20 cellular contexts compared by ENCODE assay signal in genomic region chr5:68839019-68839552, GRCh38.
DNase-seq lines count a peak whose midpoint lies in the region; ATAC-seq and TF ChIP-seq lines count a peak whose summit lies in the region.
"Had no signal": no experiment of that assay in that cellular context is flagged by ENCODE, and none has a peak within 500 bp of the region (broad histone marks: within the 10 kb centered on the region; RNA-seq: fewer than 3 reads in every experiment).

No MANE protein-coding gene starts in this region.

- peaks cover 8% of the 10 kb centered on the region for H3K4me1 ChIP-seq in GM23338 (ENCODE audit: insufficient read depth)
- H3K4me1 ChIP-seq in endodermal cell (ENCODE audit: control insufficient read depth, insufficient read depth, low read length), result no peaks in the 10 kb centered on the region
- H3K4me1 ChIP-seq: upper lobe of right lung had no signal

- no peaks in the 10 kb centered on the region; the same call in 1 of the 2 replicates for H3K9me2 ChIP-seq in GM23338 (ENCODE audit: insufficient read depth)

- H3K27me3 ChIP-seq in GM23338 (ENCODE audit: insufficient read depth) (no peaks in the 10 kb centered on the region), endodermal cell (ENCODE audit: control insufficient read depth, insufficient read depth, low read length, poor library complexity, severe bottlenecking) (no peaks in the 10 kb centered on the region)
- H3K27me3 ChIP-seq: upper lobe of right lung had no signal

- H3K4me2 ChIP-seq in GM23338, result no peak overlapping the region
- H3K4me2 ChIP-seq: PC-9 had no signal

- H3K4me3 ChIP-seq in AG09309 (ENCODE audit: control insufficient read depth, low read depth, low read length), result no peak overlapping the region
- no peak overlapping the region for H3K4me3 ChIP-seq in GM23338
- H3K4me3 ChIP-seq in epithelial cell of esophagus (ENCODE audit: low read length), result no peak overlapping the region
- no peak overlapping the region for H3K4me3 ChIP-seq in lower leg skin (ENCODE audit: low read depth, poor library complexity, severe bottlenecking)
- no peak overlapping the region for H3K4me3 ChIP-seq in endodermal cell (ENCODE audit: low read length)
- H3K4me3 ChIP-seq: coronary artery, PC-9, upper lobe of right lung had no signal

- H3K4me3 Mint-ChIP-seq in GM23338 (no peak overlapping the region), endodermal cell (no peak overlapping the region)
- H3K4me3 Mint-ChIP-seq: CD8-positive, alpha-beta T cell; neural crest cell had no signal

- DNase-seq in AG09309 (ENCODE audit: low read depth) (peak; percentile 94), GM23338 (ENCODE audit: low spot score) (no peak), epithelial cell of esophagus (ENCODE audit: low read depth) (peak; percentile 76), lower leg skin (ENCODE audit: low spot score in 2 of 2) (peak; percentile 71 to 91), GM10248 (ENCODE audit: extremely low spot score) (no peak), cortex of kidney (lab: John Stamatoyannopoulos, UW) (no peak), endodermal cell (no peak)
- DNase-seq: activated CD4-positive, alpha-beta T cell treated with anti-CD3 and anti-CD28 coated beads for 48 hours; activated CD8-positive, alpha-beta memory T cell treated with anti-CD3 and anti-CD28 coated beads, Interleukin-2, amount 50 U/mL, for 4 hours; activated gamma-delta T cell treated with Interleukin-2 at 50 U/mL for 16 hours; CD8-positive, alpha-beta T cell; hippocampal formation; kidney; PC-9; retina; stimulated activated naive CD4-positive, alpha-beta T cell treated with Interleukin-2 at 50 U/mL for 16 hours; upper lobe of right lung had no signal

- TF ChIP-seq CTCF in AG09309 (IDR thresholded peaks at IDR 0.05; ENCODE audit: control insufficient read depth, insufficient read depth, low read depth, low read length, missing control alignments) (no peak), GM23338 (conservative IDR thresholded peaks at IDR 0.05; ENCODE audit: low read depth in 2 of 2) (no peak), epithelial cell of esophagus (IDR thresholded peaks at IDR 0.05; ENCODE audit: insufficient read depth, low read depth, low read length, missing control alignments) (no peak), lower leg skin (IDR thresholded peaks at IDR 0.05) (no peak), GM10248 (IDR thresholded peaks at IDR 0.05; ENCODE audit: control extremely low read depth, extremely low read depth, low read depth, missing control alignments) (no peak), endodermal cell (conservative IDR thresholded peaks at IDR 0.05) (no peak)

- intact Hi-C loops in lower leg skin (cut with DNase I; ENCODE audit: low total_unique reads), result no loop called here

- H3K9ac ChIP-seq in endodermal cell (ENCODE audit: extremely low read depth, low read length, poor library complexity, severe bottlenecking), result no peak overlapping the region

- H3K27me3 Mint-ChIP-seq in GM23338 (ENCODE audit: insufficient read depth, low read depth, poor library complexity), result no peaks in the 10 kb centered on the region
- no peaks in the 10 kb centered on the region for H3K27me3 Mint-ChIP-seq in endodermal cell (ENCODE audit: insufficient read depth)

- no peaks in the 10 kb centered on the region for H3F3A ChIP-seq in GM23338 (replicated peaks; ENCODE audit: low read depth)

- POLR2A ChIA-PET in GM10248 (lab: Yijun Ruan, JAX), result no interaction called here

- H3K79me2 ChIP-seq in GM23338 (replicated peaks; ENCODE audit: insufficient read depth), result no peaks in the 10 kb centered on the region

- no peaks in the 10 kb centered on the region; the same call in 2 of the 3 replicates for H3K9me3 Mint-ChIP-seq in GM23338
- H3K9me3 Mint-ChIP-seq in endodermal cell, result no peaks in the 10 kb centered on the region
- H3K9me3 Mint-ChIP-seq: CD8-positive, alpha-beta T cell; neural crest cell had no signal

- H3K36me3 ChIP-seq in GM23338 (ENCODE audit: insufficient read depth), result no peaks in the 10 kb centered on the region
- no peaks in the 10 kb centered on the region for H3K36me3 ChIP-seq in endodermal cell (ENCODE audit: control insufficient read depth, insufficient read depth, low read length)
- H3K36me3 ChIP-seq: upper lobe of right lung had no signal

- no peak for ATAC-seq in GM23338
- ATAC-seq in HG03045 (IDR thresholded peaks at IDR 0.05; ENCODE audit: unreplicated experiment), result no peak
- ATAC-seq: CD8-positive, alpha-beta T cell had no signal

- WGBS in lower leg skin, 2 donors, result 26 to 28% methylated on average over 5 of the region's 5 CpGs
- 70 to 100% methylated on average over 1 to 4 of the region's 5 CpGs for WGBS in endodermal cell (ENCODE audit: insufficient coverage in 1 of 2, insufficient read length in 1 of 2), 2 experiments

- no peaks in the 10 kb centered on the region for H4K20me1 ChIP-seq in GM23338 (replicated peaks; ENCODE audit: insufficient read depth)

- no peaks in the 10 kb centered on the region for H3K9me3 ChIP-seq in endodermal cell (ENCODE audit: control insufficient read depth, low read length)
- H3K9me3 ChIP-seq: upper lobe of right lung had no signal

- H3K27ac Mint-ChIP-seq in GM23338 (no peak overlapping the region), endodermal cell (no peak overlapping the region)
- H3K27ac Mint-ChIP-seq: CD8-positive, alpha-beta T cell had no signal

- peak overlapping the region; percentile 4; the same call in 1 of the 2 replicates for H2AFZ ChIP-seq in GM23338
- H2AFZ ChIP-seq: PC-9 had no signal

- H3K4me1 Mint-ChIP-seq in GM23338 (peaks cover 13% of the 10 kb centered on the region; the same call in 2 of the 3 replicates), endodermal cell (no peaks in the 10 kb centered on the region)

- H3K36me3 Mint-ChIP-seq in GM23338 (ENCODE audit: low read depth) (peaks cover 3% of the 10 kb centered on the region; the same call in 1 of the 3 replicates), endodermal cell (ENCODE audit: low read depth) (no peaks in the 10 kb centered on the region)
- H3K36me3 Mint-ChIP-seq: CD8-positive, alpha-beta T cell had no signal

- H3K27ac ChIP-seq in GM23338 (ENCODE audit: low read depth) (no peak overlapping the region), endodermal cell (ENCODE audit: low read depth, low read length) (no peak overlapping the region)
- H3K27ac ChIP-seq: coronary artery, PC-9, upper lobe of right lung had no signal

- no peak for TF ChIP-seq POLR2A in lower leg skin (IDR thresholded peaks at IDR 0.05)

- CTCF ChIA-PET in GM10248 (lab: Yijun Ruan, JAX), result no interaction called here

TF ChIP-seq in GM23338, 12 proteins besides CTCF, POLR2A, EP300 and RAD21 (continues in another document):
- TF ChIP-seq ZNF462 (CRISPR knock-in tag; IDR thresholded peaks at IDR 0.05) (no peak), ZNF114 (CRISPR knock-in tag; IDR thresholded peaks at IDR 0.05) (no peak), NANOG (IDR thresholded peaks at IDR 0.05; ENCODE audit: borderline replicate concordance) (no peak)

Comparison
In these comparisons a context has a peak if more than half of its experiments do, and no peak if none do; other contexts are left out.
1. DNase-seq: peak in AG09309 (single experiment), epithelial cell of esophagus (single experiment) and lower leg skin (2 of 2); none in GM23338 (single experiment), GM10248 (single experiment), cortex of kidney (single experiment) and endodermal cell (single experiment).